ENCODE assay signal across 1 cellular context in the genomic region with DNA sequence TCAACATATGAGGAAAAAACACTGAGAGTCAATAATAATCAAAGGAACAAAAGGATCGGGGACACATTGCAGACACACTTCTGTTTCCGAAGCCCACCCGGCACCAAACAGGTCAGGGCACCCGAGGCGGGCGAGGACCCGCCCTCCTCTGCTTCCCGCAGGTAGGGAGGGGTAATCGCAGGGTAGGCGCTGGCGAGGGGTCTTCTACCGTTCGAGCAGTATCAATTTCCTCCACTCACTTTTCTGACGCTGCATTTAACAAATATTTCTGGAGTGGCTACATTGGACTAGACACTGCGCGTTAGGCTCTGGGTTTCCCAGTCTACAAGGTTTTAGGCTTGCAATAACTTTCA.
TF ChIP-seq lines count a peak whose summit lies in the region.

No MANE protein-coding gene starts in this region.

TF ChIP-seq in WTC11, 78 proteins besides CTCF, POLR2A, EP300 and RAD21 (continued from another document):
- TF ChIP-seq RELA (CRISPR knock-in tag; IDR thresholded peaks at IDR 0.05; ENCODE audit: borderline replicate concordance) = no peak
- TF ChIP-seq SMAD3 (CRISPR knock-in tag; IDR thresholded peaks at IDR 0.05; ENCODE audit: borderline replicate concordance) = no peak
- no peak for TF ChIP-seq NR2C2 (CRISPR knock-in tag; IDR thresholded peaks at IDR 0.05)
- TF ChIP-seq, protein P1, sequence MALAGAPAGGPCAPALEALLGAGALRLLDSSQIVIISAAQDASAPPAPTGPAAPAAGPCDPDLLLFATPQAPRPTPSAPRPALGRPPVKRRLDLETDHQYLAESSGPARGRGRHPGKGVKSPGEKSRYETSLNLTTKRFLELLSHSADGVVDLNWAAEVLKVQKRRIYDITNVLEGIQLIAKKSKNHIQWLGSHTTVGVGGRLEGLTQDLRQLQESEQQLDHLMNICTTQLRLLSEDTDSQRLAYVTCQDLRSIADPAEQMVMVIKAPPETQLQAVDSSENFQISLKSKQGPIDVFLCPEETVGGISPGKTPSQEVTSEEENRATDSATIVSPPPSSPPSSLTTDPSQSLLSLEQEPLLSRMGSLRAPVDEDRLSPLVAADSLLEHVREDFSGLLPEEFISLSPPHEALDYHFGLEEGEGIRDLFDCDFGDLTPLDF (CRISPR knock-in tag; IDR thresholded peaks at IDR 0.05) = no peak
- no peak for TF ChIP-seq ZNF396 (CRISPR knock-in tag; IDR thresholded peaks at IDR 0.05; ENCODE audit: borderline replicate concordance)
- TF ChIP-seq, protein P2, sequence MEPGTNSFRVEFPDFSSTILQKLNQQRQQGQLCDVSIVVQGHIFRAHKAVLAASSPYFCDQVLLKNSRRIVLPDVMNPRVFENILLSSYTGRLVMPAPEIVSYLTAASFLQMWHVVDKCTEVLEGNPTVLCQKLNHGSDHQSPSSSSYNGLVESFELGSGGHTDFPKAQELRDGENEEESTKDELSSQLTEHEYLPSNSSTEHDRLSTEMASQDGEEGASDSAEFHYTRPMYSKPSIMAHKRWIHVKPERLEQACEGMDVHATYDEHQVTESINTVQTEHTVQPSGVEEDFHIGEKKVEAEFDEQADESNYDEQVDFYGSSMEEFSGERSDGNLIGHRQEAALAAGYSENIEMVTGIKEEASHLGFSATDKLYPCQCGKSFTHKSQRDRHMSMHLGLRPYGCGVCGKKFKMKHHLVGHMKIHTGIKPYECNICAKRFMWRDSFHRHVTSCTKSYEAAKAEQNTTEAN (CRISPR knock-in tag; IDR thresholded peaks at IDR 0.05) = no peak
- TF ChIP-seq GABPB1 (CRISPR knock-in tag; IDR thresholded peaks at IDR 0.05) = no peak
- TF ChIP-seq, protein P3, sequence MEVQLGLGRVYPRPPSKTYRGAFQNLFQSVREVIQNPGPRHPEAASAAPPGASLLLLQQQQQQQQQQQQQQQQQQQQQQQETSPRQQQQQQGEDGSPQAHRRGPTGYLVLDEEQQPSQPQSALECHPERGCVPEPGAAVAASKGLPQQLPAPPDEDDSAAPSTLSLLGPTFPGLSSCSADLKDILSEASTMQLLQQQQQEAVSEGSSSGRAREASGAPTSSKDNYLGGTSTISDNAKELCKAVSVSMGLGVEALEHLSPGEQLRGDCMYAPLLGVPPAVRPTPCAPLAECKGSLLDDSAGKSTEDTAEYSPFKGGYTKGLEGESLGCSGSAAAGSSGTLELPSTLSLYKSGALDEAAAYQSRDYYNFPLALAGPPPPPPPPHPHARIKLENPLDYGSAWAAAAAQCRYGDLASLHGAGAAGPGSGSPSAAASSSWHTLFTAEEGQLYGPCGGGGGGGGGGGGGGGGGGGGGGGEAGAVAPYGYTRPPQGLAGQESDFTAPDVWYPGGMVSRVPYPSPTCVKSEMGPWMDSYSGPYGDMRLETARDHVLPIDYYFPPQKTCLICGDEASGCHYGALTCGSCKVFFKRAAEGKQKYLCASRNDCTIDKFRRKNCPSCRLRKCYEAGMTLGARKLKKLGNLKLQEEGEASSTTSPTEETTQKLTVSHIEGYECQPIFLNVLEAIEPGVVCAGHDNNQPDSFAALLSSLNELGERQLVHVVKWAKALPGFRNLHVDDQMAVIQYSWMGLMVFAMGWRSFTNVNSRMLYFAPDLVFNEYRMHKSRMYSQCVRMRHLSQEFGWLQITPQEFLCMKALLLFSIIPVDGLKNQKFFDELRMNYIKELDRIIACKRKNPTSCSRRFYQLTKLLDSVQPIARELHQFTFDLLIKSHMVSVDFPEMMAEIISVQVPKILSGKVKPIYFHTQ (CRISPR knock-in tag; IDR thresholded peaks at IDR 0.05) = no peak
- TF ChIP-seq CREB1 (CRISPR knock-in tag; IDR thresholded peaks at IDR 0.05) = no peak
- TF ChIP-seq, protein P4, sequence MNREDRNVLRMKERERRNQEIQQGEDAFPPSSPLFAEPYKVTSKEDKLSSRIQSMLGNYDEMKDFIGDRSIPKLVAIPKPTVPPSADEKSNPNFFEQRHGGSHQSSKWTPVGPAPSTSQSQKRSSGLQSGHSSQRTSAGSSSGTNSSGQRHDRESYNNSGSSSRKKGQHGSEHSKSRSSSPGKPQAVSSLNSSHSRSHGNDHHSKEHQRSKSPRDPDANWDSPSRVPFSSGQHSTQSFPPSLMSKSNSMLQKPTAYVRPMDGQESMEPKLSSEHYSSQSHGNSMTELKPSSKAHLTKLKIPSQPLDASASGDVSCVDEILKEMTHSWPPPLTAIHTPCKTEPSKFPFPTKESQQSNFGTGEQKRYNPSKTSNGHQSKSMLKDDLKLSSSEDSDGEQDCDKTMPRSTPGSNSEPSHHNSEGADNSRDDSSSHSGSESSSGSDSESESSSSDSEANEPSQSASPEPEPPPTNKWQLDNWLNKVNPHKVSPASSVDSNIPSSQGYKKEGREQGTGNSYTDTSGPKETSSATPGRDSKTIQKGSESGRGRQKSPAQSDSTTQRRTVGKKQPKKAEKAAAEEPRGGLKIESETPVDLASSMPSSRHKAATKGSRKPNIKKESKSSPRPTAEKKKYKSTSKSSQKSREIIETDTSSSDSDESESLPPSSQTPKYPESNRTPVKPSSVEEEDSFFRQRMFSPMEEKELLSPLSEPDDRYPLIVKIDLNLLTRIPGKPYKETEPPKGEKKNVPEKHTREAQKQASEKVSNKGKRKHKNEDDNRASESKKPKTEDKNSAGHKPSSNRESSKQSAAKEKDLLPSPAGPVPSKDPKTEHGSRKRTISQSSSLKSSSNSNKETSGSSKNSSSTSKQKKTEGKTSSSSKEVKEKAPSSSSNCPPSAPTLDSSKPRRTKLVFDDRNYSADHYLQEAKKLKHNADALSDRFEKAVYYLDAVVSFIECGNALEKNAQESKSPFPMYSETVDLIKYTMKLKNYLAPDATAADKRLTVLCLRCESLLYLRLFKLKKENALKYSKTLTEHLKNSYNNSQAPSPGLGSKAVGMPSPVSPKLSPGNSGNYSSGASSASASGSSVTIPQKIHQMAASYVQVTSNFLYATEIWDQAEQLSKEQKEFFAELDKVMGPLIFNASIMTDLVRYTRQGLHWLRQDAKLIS (CRISPR knock-in tag; IDR thresholded peaks at IDR 0.05; ENCODE audit: borderline replicate concordance) = no peak
- no peak for TF ChIP-seq SP1 (CRISPR knock-in tag; conservative IDR thresholded peaks at IDR 0.05)
- TF ChIP-seq, protein P5, sequence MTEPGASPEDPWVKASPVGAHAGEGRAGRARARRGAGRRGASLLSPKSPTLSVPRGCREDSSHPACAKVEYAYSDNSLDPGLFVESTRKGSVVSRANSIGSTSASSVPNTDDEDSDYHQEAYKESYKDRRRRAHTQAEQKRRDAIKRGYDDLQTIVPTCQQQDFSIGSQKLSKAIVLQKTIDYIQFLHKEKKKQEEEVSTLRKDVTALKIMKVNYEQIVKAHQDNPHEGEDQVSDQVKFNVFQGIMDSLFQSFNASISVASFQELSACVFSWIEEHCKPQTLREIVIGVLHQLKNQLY (CRISPR knock-in tag; IDR thresholded peaks at IDR 0.05) = no peak
- no peak for TF ChIP-seq NFATC4 (CRISPR knock-in tag; IDR thresholded peaks at IDR 0.05)
- TF ChIP-seq SMAD4 (CRISPR knock-in tag; IDR thresholded peaks at IDR 0.05) = no peak
- TF ChIP-seq ZBTB21 (CRISPR knock-in tag; IDR thresholded peaks at IDR 0.05; ENCODE audit: borderline replicate concordance) = no peak
